Comparison of ENCODE assay signal across 15 cellular contexts in the genomic region with DNA sequence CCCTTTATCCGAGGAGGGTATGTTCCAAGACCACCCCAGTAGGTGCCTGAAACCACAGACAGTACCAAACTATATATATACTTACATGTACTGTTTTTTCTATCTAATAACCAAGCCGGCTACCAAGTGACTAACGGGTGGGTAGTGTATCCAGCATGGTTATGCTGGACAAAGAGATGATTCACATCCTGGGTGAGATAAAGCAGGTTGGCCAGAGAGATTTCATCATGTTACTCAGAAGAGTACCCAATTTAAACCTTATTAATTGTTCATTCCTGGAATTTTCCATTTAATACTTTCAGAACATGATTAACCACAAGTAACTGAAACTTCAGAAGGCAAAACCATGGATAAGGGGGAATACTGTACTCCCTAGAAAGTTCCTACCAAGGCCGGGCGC. TPM values are rescaled to one million over a fixed set of nuclear protein-coding genes. Genes with fewer than 3 reads are reported as not detected.
DNase-seq lines count a peak whose midpoint lies in the region; ATAC-seq and TF ChIP-seq lines count a peak whose summit lies in the region.
"Had no signal": no experiment of that assay in that cellular context is flagged by ENCODE, and none has a peak within 500 bp of the region (broad histone marks: within the 10 kb centered on the region; RNA-seq: fewer than 3 reads in every experiment).

No MANE protein-coding gene starts in this region.

- DNase-seq in ACHN (peak; percentile 63), HFFc6 (peak; percentile 89), foreskin keratinocyte (peak; percentile 80 to 91), NCI-H510A treated with DMSO at 0.1 percent for 48 hours (lab: John Stamatoyannopoulos, UW) (no peak), NAMALWA (ENCODE audit: low spot score) (no peak)
- DNase-seq in activated naive CD8-positive, alpha-beta T cell treated with anti-CD3 and anti-CD28 coated beads for 36 hours: no peak
- DNase-seq: activated T-cell treated with anti-CD3 and anti-CD28 coated beads, Interleukin-2, amount 50 U/mL, for 1 hour; NCI-H69; stimulated activated naive B cell treated with anti-CD40 and anti-IgM and Interleukin-4, amounts not matched to agents 10 μg/mL and 1 μg/mL and 100 μg/mL, for 72 hours had no signal

- TF ChIP-seq CTCF in HFFc6 (IDR thresholded peaks at IDR 0.05) (no peak), foreskin keratinocyte (conservative IDR thresholded peaks at IDR 0.05) (no peak)

- H3K27ac ChIP-seq in foreskin keratinocyte: peak overlapping the region; percentile 87
- H3K27ac ChIP-seq: coronary artery, KMS-11 had no signal

- H3K36me3 Mint-ChIP-seq in HFFc6 (ENCODE audit: low read depth): peaks cover 20% of the 10 kb centered on the region
- H3K36me3 Mint-ChIP-seq in activated naive CD8-positive, alpha-beta T cell treated with anti-CD3 and anti-CD28 coated beads for 36 hours: peaks cover 23% of the 10 kb centered on the region

- ATAC-seq in foreskin keratinocyte (peak; percentile 99), GM21723 (IDR thresholded peaks at IDR 0.05; ENCODE audit: unreplicated experiment) (no peak), HG03139 (IDR thresholded peaks at IDR 0.05; ENCODE audit: unreplicated experiment) (no peak)
- ATAC-seq: stimulated activated naive B cell treated with anti-CD40 and anti-IgM and Interleukin-4, amounts not matched to agents 10 μg/mL and 1 μg/mL and 100 μg/mL, for 72 hours had no signal

- no peaks in the 10 kb centered on the region for H3K27me3 Mint-ChIP-seq in HFFc6 (ENCODE audit: insufficient read depth)
- H3K27me3 Mint-ChIP-seq in activated naive CD8-positive, alpha-beta T cell treated with anti-CD3 and anti-CD28 coated beads for 36 hours: no peaks in the 10 kb centered on the region
- H3K27me3 Mint-ChIP-seq: stimulated activated naive B cell treated with anti-CD40 and anti-IgM and Interleukin-4, amounts not matched to agents 10 μg/mL and 1 μg/mL and 100 μg/mL, for 72 hours had no signal

- no peaks in the 10 kb centered on the region for H3K9me3 Mint-ChIP-seq in HFFc6
- H3K9me3 Mint-ChIP-seq in activated naive CD8-positive, alpha-beta T cell treated with anti-CD3 and anti-CD28 coated beads for 36 hours: no peaks in the 10 kb centered on the region
- H3K9me3 Mint-ChIP-seq: CD14-positive monocyte; stimulated activated naive B cell treated with anti-CD40 and anti-IgM and Interleukin-4, amounts not matched to agents 10 μg/mL and 1 μg/mL and 100 μg/mL, for 72 hours; T-helper 1 cell treated with Interleukin-12 subunit alpha and Interleukin-12 subunit beta and Interleukin-4 antibody, amounts not matched to agents 30 μg/mL and 1 μg/mL, for 36 hours had no signal

- H3K4me1 ChIP-seq in foreskin keratinocyte: peaks cover 23% of the 10 kb centered on the region

- H3K27me3 ChIP-seq in foreskin keratinocyte: no peaks in the 10 kb centered on the region

- in situ Hi-C loops in ACHN (cut with HindIII; ENCODE audit: low pct_ligation_motif_present, low pct_unique_long_range_greater_than_20kb, low sequenced_read_pairs): no loop called here

- peaks cover 36% of the 10 kb centered on the region for H3K4me1 Mint-ChIP-seq in HFFc6 (ENCODE audit: low read depth)
- peaks cover 11% of the 10 kb centered on the region for H3K4me1 Mint-ChIP-seq in activated naive CD8-positive, alpha-beta T cell treated with anti-CD3 and anti-CD28 coated beads for 36 hours
- H3K4me1 Mint-ChIP-seq: CD14-positive monocyte; stimulated activated naive B cell treated with anti-CD40 and anti-IgM and Interleukin-4, amounts not matched to agents 10 μg/mL and 1 μg/mL and 100 μg/mL, for 72 hours had no signal

- H3K27ac Mint-ChIP-seq in HFFc6: peak overlapping the region; percentile 91
- peak overlapping the region; percentile 65 for H3K27ac Mint-ChIP-seq in activated naive CD8-positive, alpha-beta T cell treated with anti-CD3 and anti-CD28 coated beads for 36 hours
- H3K27ac Mint-ChIP-seq: CD14-positive monocyte; stimulated activated naive B cell treated with anti-CD40 and anti-IgM and Interleukin-4, amounts not matched to agents 10 μg/mL and 1 μg/mL and 100 μg/mL, for 72 hours; T-helper 1 cell treated with Interleukin-12 subunit alpha and Interleukin-12 subunit beta and Interleukin-4 antibody, amounts not matched to agents 30 μg/mL and 1 μg/mL, for 36 hours had no signal

- H3K4me3 Mint-ChIP-seq in HFFc6: peak overlapping the region; percentile 69
- no peak overlapping the region for H3K4me3 Mint-ChIP-seq in activated naive CD8-positive, alpha-beta T cell treated with anti-CD3 and anti-CD28 coated beads for 36 hours
- H3K4me3 Mint-ChIP-seq: CD14-positive monocyte; stimulated activated naive B cell treated with anti-CD40 and anti-IgM and Interleukin-4, amounts not matched to agents 10 μg/mL and 1 μg/mL and 100 μg/mL, for 72 hours; T-helper 1 cell treated with Interleukin-12 subunit alpha and Interleukin-12 subunit beta and Interleukin-4 antibody, amounts not matched to agents 30 μg/mL and 1 μg/mL, for 36 hours had no signal

RNA-seq across cellular contexts. Expression of a gene that starts 46.5 kb away (rescaled TPM):
- 10 to 100 TPM; 35.1 to 42.7 (median 41.0) TPM for total RNA-seq in HFFc6 (2021; fragmentation: NEBNext Ultra II Directional; extraction: Animal tissue kit (Norgen Biotek cat#: 25700))
- 100 to 1,000 TPM; 117 to 128 TPM for total RNA-seq in activated naive CD8-positive, alpha-beta T cell treated with anti-CD3 and anti-CD28 coated beads for 36 hours
- total RNA-seq in foreskin keratinocyte: 57.6 and 58.6 TPM in 2 replicates
- 15.3 and 20.4 TPM in 2 replicates for polyA plus RNA-seq in foreskin keratinocyte

Comparison
In these comparisons a context has a peak if more than half of its experiments do, and no peak if none do; other contexts are left out.
1. DNase-seq: peak in ACHN (single experiment), HFFc6 (single experiment) and foreskin keratinocyte (2 of 2); none in activated naive CD8-positive, alpha-beta T cell treated with anti-CD3 and anti-CD28 coated beads for 36 hours (single experiment), NCI-H510A treated with DMSO at 0.1 percent for 48 hours (single experiment) and NAMALWA (single experiment).